28 cellular contexts compared by ENCODE assay signal in genomic region chr4:123216946-123217345, GRCh38.
"Had no signal": no experiment of that assay in that cellular context is flagged by ENCODE, and none has a peak within 500 bp of the region (broad histone marks: within the 10 kb centered on the region; RNA-seq: fewer than 3 reads in every experiment).

No MANE protein-coding gene starts in this region.

- H3K4me2 ChIP-seq: hepatocyte, neural progenitor cell had no signal

- H3K9ac ChIP-seq: neural progenitor cell, parathyroid adenoma had no signal

- H3K27ac ChIP-seq: brain microvascular endothelial cell, hepatocyte, neural progenitor cell, parathyroid adenoma, psoas muscle, sigmoid colon, tibial nerve had no signal

- H3K27me3 ChIP-seq: ascending aorta, brain microvascular endothelial cell, gastroesophageal sphincter, hepatocyte, neural progenitor cell, sigmoid colon, tibial nerve had no signal

- DNase-seq: activated CD4-positive, alpha-beta T cell treated with anti-CD3 and anti-CD28 coated beads for 36 hours; activated CD4-positive, alpha-beta T cell treated with anti-CD3 and anti-CD28 coated beads, Interleukin-2, amount 50 U/mL, for 4 hours; activated CD4-positive, CD25-positive, alpha-beta regulatory T cell; activated CD8-positive, alpha-beta memory T cell treated with anti-CD3 and anti-CD28 coated beads for 24 hours; activated gamma-delta T cell; activated naive CD4-positive, alpha-beta T cell treated with anti-CD3 and anti-CD28 coated beads, Interleukin-2, amount 10 ng/mL, durations not matched to agents 7 days and 5 days; activated naive CD8-positive, alpha-beta T cell treated with anti-CD3 and anti-CD28 coated beads, Interleukin-2, amount 10 ng/mL, durations not matched to agents 7 days and 5 days; brain microvascular endothelial cell; caudate nucleus; islet precursor cell; left cardiac atrium; mammary epithelial cell; naive B cell; occipital lobe; psoas muscle; sigmoid colon; stimulated activated CD4-positive, alpha-beta T cell treated with anti-CD3 and anti-CD28 coated beads, Interleukin-15, amount 100 ng/mL, for 24 hours; stimulated activated CD4-positive, alpha-beta T cell treated with anti-CD3 and anti-CD28 coated beads, Interleukin-2, amount 100 ng/mL, for 24 hours; stimulated activated naive CD4-positive, alpha-beta T cell; T-helper 2 cell had no signal

- H3K9me3 ChIP-seq: ascending aorta, gastroesophageal sphincter, psoas muscle, sigmoid colon, tibial nerve had no signal

- H3K4me3 Mint-ChIP-seq: activated CD4-positive, alpha-beta T cell treated with anti-CD3 and anti-CD28 coated beads for 36 hours; activated naive CD4-positive, alpha-beta T cell treated with anti-CD3 and anti-CD28 coated beads, Interleukin-2, amount 10 ng/mL, durations not matched to agents 7 days and 5 days; activated naive CD8-positive, alpha-beta T cell treated with anti-CD3 and anti-CD28 coated beads, Interleukin-2, amount 10 ng/mL, durations not matched to agents 7 days and 5 days; activated T-helper 1 cell treated with anti-CD3 and anti-CD28 coated beads, Interleukin-12 subunit alpha, Interleukin-12 subunit beta, Interleukin-2, Interleukin-4 antibody, amounts not matched to agents 30 ng/mL and 10 ng/mL and 1 ng/mL, durations not matched to agents 14 hours and 24 hours and 36 hours; mesothelial cell of epicardium; naive B cell; neural progenitor cell had no signal

- H3K4me1 ChIP-seq: parathyroid adenoma, psoas muscle, tibial nerve had no signal

- H3K27me3 Mint-ChIP-seq: activated CD4-positive, alpha-beta T cell treated with anti-CD3 and anti-CD28 coated beads for 36 hours; activated naive CD4-positive, alpha-beta T cell treated with anti-CD3 and anti-CD28 coated beads, Interleukin-2, amount 10 ng/mL, durations not matched to agents 7 days and 5 days; activated naive CD8-positive, alpha-beta T cell treated with anti-CD3 and anti-CD28 coated beads, Interleukin-2, amount 10 ng/mL, durations not matched to agents 7 days and 5 days; naive B cell had no signal

- H2AFZ ChIP-seq: hepatocyte, neural progenitor cell, parathyroid adenoma had no signal

- H3K9me3 Mint-ChIP-seq: activated naive CD4-positive, alpha-beta T cell treated with anti-CD3 and anti-CD28 coated beads, Interleukin-2, amount 10 ng/mL, durations not matched to agents 7 days and 5 days; activated naive CD8-positive, alpha-beta T cell treated with anti-CD3 and anti-CD28 coated beads, Interleukin-2, amount 10 ng/mL, durations not matched to agents 7 days and 5 days; activated T-helper 1 cell treated with anti-CD3 and anti-CD28 coated beads, Interleukin-12 subunit alpha, Interleukin-12 subunit beta, Interleukin-2, Interleukin-4 antibody, amounts not matched to agents 30 ng/mL and 10 ng/mL and 1 ng/mL, durations not matched to agents 14 hours and 24 hours and 36 hours; mesothelial cell of epicardium; naive B cell; neural progenitor cell had no signal

- H3K4me1 Mint-ChIP-seq: activated CD4-positive, alpha-beta T cell treated with anti-CD3 and anti-CD28 coated beads for 36 hours; activated naive CD4-positive, alpha-beta T cell treated with anti-CD3 and anti-CD28 coated beads, Interleukin-2, amount 10 ng/mL, durations not matched to agents 7 days and 5 days; activated naive CD8-positive, alpha-beta T cell treated with anti-CD3 and anti-CD28 coated beads, Interleukin-2, amount 10 ng/mL, durations not matched to agents 7 days and 5 days; naive B cell had no signal

- H3K4me3 ChIP-seq: ascending aorta, gastroesophageal sphincter, hepatocyte, neural progenitor cell, psoas muscle, sigmoid colon, tibial nerve had no signal

- H3K79me2 ChIP-seq: hepatocyte, parathyroid adenoma had no signal

- H3K36me3 Mint-ChIP-seq: activated naive CD4-positive, alpha-beta T cell treated with anti-CD3 and anti-CD28 coated beads, Interleukin-2, amount 10 ng/mL, durations not matched to agents 7 days and 5 days; activated naive CD8-positive, alpha-beta T cell treated with anti-CD3 and anti-CD28 coated beads, Interleukin-2, amount 10 ng/mL, durations not matched to agents 7 days and 5 days; mesothelial cell of epicardium had no signal

- H3K27ac Mint-ChIP-seq: activated CD4-positive, alpha-beta T cell treated with anti-CD3 and anti-CD28 coated beads for 36 hours; activated naive CD4-positive, alpha-beta T cell treated with anti-CD3 and anti-CD28 coated beads, Interleukin-2, amount 10 ng/mL, durations not matched to agents 7 days and 5 days; activated naive CD8-positive, alpha-beta T cell treated with anti-CD3 and anti-CD28 coated beads, Interleukin-2, amount 10 ng/mL, durations not matched to agents 7 days and 5 days; activated T-helper 1 cell treated with anti-CD3 and anti-CD28 coated beads, Interleukin-12 subunit alpha, Interleukin-12 subunit beta, Interleukin-2, Interleukin-4 antibody, amounts not matched to agents 30 ng/mL and 10 ng/mL and 1 ng/mL, durations not matched to agents 14 hours and 24 hours and 36 hours; mesothelial cell of epicardium; neural progenitor cell had no signal

- ATAC-seq: activated CD4-positive, alpha-beta T cell treated with anti-CD3 and anti-CD28 coated beads for 36 hours; gastroesophageal sphincter; left cardiac atrium; psoas muscle had no signal

- H3K36me3 ChIP-seq: ascending aorta, brain microvascular endothelial cell, gastroesophageal sphincter, neural progenitor cell, sigmoid colon, tibial nerve had no signal
